Comparison of ENCODE assay signal across 1 cellular context in the genomic region with DNA sequence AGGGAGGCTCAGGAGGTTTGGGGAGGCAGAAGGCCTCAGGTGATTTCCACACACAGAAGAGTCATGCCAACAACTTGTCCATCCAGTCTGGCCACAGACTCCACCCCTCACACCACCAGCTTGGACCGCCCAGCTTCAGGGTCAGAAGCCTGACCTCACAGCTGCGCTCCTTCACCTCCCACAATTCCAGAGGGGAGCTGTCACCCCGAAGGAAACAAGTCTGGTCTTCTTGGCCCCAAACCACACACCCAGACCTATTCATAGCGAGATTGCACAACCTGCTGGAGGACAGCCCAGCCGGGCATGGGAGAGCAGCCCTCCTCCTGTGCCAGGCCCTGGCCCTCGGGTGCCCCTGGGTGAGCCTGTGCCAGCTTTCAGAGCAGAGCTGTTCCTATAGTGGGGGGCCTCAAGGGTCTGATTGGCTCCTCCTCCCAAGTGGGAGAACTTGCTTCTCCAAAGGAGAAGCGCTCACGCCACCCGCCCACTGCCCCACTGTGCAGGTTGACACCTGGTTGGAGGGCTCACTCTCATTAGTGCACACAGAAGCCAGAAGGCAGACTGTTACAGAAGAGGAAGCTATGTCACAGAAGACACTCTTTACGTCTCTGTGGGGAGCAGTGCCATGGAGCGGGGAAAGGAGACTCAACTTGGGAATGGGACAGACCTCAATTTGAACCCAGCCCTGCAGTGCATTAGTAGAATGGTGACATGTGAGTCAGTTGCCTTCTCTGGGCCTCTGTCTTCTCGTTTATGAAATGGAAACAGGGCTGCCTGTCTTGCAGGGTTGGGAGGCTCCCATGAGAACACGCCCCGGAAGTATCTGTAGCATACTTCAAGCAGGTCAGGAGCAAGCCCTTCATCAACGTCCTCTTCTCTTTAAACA.
TF ChIP-seq lines count a peak whose summit lies in the region.

No MANE protein-coding gene starts in this region.

TF ChIP-seq in GM23338, 12 proteins besides CTCF, POLR2A, EP300 and RAD21 (continued from another document):
- TF ChIP-seq, protein P1, sequence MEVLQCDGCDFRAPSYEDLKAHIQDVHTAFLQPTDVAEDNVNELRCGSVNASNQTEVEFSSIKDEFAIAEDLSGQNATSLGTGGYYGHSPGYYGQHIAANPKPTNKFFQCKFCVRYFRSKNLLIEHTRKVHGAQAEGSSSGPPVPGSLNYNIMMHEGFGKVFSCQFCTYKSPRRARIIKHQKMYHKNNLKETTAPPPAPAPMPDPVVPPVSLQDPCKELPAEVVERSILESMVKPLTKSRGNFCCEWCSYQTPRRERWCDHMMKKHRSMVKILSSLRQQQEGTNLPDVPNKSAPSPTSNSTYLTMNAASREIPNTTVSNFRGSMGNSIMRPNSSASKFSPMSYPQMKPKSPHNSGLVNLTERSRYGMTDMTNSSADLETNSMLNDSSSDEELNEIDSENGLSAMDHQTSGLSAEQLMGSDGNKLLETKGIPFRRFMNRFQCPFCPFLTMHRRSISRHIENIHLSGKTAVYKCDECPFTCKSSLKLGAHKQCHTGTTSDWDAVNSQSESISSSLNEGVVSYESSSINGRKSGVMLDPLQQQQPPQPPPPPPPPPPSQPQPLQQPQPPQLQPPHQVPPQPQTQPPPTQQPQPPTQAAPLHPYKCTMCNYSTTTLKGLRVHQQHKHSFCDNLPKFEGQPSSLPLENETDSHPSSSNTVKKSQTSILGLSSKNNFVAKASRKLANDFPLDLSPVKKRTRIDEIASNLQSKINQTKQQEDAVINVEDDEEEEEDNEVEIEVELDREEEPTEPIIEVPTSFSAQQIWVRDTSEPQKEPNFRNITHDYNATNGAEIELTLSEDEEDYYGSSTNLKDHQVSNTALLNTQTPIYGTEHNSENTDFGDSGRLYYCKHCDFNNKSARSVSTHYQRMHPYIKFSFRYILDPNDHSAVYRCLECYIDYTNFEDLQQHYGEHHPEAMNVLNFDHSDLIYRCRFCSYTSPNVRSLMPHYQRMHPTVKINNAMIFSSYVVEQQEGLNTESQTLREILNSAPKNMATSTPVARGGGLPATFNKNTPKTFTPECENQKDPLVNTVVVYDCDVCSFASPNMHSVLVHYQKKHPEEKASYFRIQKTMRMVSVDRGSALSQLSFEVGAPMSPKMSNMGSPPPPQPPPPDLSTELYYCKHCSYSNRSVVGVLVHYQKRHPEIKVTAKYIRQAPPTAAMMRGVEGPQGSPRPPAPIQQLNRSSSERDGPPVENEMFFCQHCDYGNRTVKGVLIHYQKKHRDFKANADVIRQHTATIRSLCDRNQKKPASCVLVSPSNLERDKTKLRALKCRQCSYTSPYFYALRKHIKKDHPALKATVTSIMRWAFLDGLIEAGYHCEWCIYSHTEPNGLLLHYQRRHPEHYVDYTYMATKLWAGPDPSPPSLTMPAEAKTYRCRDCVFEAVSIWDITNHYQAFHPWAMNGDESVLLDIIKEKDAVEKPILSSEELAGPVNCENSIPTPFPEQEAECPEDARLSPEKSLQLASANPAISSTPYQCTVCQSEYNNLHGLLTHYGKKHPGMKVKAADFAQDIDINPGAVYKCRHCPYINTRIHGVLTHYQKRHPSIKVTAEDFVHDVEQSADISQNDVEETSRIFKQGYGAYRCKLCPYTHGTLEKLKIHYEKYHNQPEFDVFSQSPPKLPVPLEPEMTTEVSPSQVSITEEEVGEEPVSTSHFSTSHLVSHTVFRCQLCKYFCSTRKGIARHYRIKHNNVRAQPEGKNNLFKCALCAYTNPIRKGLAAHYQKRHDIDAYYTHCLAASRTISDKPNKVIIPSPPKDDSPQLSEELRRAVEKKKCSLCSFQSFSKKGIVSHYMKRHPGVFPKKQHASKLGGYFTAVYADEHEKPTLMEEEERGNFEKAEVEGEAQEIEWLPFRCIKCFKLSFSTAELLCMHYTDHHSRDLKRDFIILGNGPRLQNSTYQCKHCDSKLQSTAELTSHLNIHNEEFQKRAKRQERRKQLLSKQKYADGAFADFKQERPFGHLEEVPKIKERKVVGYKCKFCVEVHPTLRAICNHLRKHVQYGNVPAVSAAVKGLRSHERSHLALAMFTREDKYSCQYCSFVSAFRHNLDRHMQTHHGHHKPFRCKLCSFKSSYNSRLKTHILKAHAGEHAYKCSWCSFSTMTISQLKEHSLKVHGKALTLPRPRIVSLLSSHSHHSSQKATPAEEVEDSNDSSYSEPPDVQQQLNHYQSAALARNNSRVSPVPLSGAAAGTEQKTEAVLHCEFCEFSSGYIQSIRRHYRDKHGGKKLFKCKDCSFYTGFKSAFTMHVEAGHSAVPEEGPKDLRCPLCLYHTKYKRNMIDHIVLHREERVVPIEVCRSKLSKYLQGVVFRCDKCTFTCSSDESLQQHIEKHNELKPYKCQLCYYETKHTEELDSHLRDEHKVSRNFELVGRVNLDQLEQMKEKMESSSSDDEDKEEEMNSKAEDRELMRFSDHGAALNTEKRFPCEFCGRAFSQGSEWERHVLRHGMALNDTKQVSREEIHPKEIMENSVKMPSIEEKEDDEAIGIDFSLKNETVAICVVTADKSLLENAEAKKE (CRISPR knock-in tag; IDR thresholded peaks at IDR 0.05): no peak
